19 cellular contexts compared by ENCODE assay signal in genomic region chr11:102026217-102026616, GRCh38. TPM values are rescaled to one million over a fixed set of nuclear protein-coding genes. Genes with fewer than 3 reads are reported as not detected.
A peak's percentile ranks its signal among the peaks of the same experiment; 100 is the strongest.
DNase-seq lines count a peak whose midpoint lies in the region; ATAC-seq, FAIRE-seq and TF ChIP-seq lines count a peak whose summit lies in the region.
"Had no signal": no experiment of that assay in that cellular context is flagged by ENCODE, and none has a peak within 500 bp of the region (broad histone marks: within the 10 kb centered on the region; RNA-seq: fewer than 3 reads in every experiment).

No MANE protein-coding gene starts in this region.

- peaks cover 5% of the 10 kb centered on the region; the same call in 1 of the 2 replicates for H3K27me3 ChIP-seq in SK-N-SH (ENCODE audit: insufficient read depth)
- H3K27me3 ChIP-seq in keratinocyte (ENCODE audit: control insufficient read depth, extremely low read depth, insufficient read depth, low read length), result no peaks in the 10 kb centered on the region
- H3K27me3 ChIP-seq: BLaER1 treated with 17β-estradiol and CSF1 and Interleukin-3, amounts not matched to agents 10 nM and 100 nM; MG63 had no signal

- TF ChIP-seq EP300 in SK-N-SH (IDR thresholded peaks at IDR 0.05; ENCODE audit: borderline replicate concordance in 1 of 2, low read depth in 1 of 2, low read length in 1 of 2), result no peak

- DNase-seq in SK-N-SH (no peak), keratinocyte (ENCODE audit: low read depth, low spot score) (no peak), mucosa of descending colon (no peak), midbrain (lab: John Stamatoyannopoulos, UW) (no peak), HuH-7.5 (ENCODE audit: low spot score) (no peak)
- DNase-seq: DND-41, MG63, NCI-H1092 treated with DMSO at 0.1 percent for 48 hours, NCI-H2081 treated with DMSO at 0.1 percent for 48 hours, NCI-H2227 treated with DMSO at 0.1 percent for 48 hours, NCI-H524 had no signal

- H4K20me1 ChIP-seq in SK-N-SH (ENCODE audit: insufficient read depth) (no peaks in the 10 kb centered on the region), keratinocyte (ENCODE audit: control insufficient read depth, extremely low read depth, insufficient read depth, low read length) (no peaks in the 10 kb centered on the region)
- H4K20me1 ChIP-seq: BLaER1 treated with 17β-estradiol and CSF1 and Interleukin-3, amounts not matched to agents 10 nM and 100 nM had no signal

- CTCF ChIA-PET in SK-N-SH (lab: Yijun Ruan, JAX), result interaction anchor here (0.7 to 2.5 kb wide), 4 partner anchors 18 to 166 kb away, joined by 3 to 16 read pairs (median 6); no protein-coding TSS in a partner anchor

- no peak for TF ChIP-seq RAD21 in SK-N-SH (IDR thresholded peaks at IDR 0.05; ENCODE audit: low read length)

- H3K9ac ChIP-seq in SK-N-SH, result no peak overlapping the region
- H3K9ac ChIP-seq in keratinocyte (ENCODE audit: control insufficient read depth, extremely low read depth, insufficient read depth, low read length), result no peak overlapping the region
- H3K9ac ChIP-seq: BLaER1 treated with 17β-estradiol and CSF1 and Interleukin-3, amounts not matched to agents 10 nM and 100 nM had no signal

- no peaks in the 10 kb centered on the region for H3F3A ChIP-seq in SK-N-SH (replicated peaks; ENCODE audit: insufficient read depth)

- 0 out of 2 replicates have a peak overlapping the region, but pooled peaks have one; percentile 26 for H2AFZ ChIP-seq in SK-N-SH (ENCODE audit: low read depth)
- peak overlapping the region; percentile 47 for H2AFZ ChIP-seq in keratinocyte (ENCODE audit: control insufficient read depth, low read length)

- H3K4me3 ChIP-seq in SK-N-SH (ENCODE audit: low read depth in 2 of 2, low read length in 1 of 2) (no peak overlapping the region), keratinocyte (ENCODE audit: control insufficient read depth in 2 of 3, extremely low read depth in 1 of 3, insufficient read depth in 2 of 3, low read depth in 1 of 3, low read length in 3 of 3) (no peak overlapping the region), mucosa of descending colon (no peak overlapping the region)
- H3K4me3 ChIP-seq: BLaER1 treated with 17β-estradiol and CSF1 and Interleukin-3, amounts not matched to agents 10 nM and 100 nM; MG63 had no signal

- intact Hi-C loops in mucosa of descending colon (cut with DNase I, micrococcal nuclease), result no loop called here

- no peaks in the 10 kb centered on the region for H3K9me2 ChIP-seq in SK-N-SH

- TF ChIP-seq CTCF in SK-N-SH (IDR thresholded peaks at IDR 0.05), result no peak
- no peak for TF ChIP-seq CTCF in keratinocyte (optimal IDR thresholded peaks at IDR 0.05 in 1 of 3, IDR thresholded peaks at IDR 0.05 in 1 of 3, conservative IDR thresholded peaks at IDR 0.05 in 1 of 3; ENCODE audit: extremely low read depth in 1 of 3, insufficient read depth in 2 of 3, low read length in 3 of 3)
- TF ChIP-seq CTCF in mucosa of descending colon (IDR thresholded peaks at IDR 0.05), result no peak

- POLR2A ChIA-PET in SK-N-SH (lab: Yijun Ruan, JAX), result no interaction called here

- H3K4me2 ChIP-seq in SK-N-SH (no peak overlapping the region), keratinocyte (ENCODE audit: control insufficient read depth, extremely low read depth, insufficient read depth, low read depth, low read length) (no peak overlapping the region)
- H3K4me2 ChIP-seq: BLaER1 treated with 17β-estradiol and CSF1 and Interleukin-3, amounts not matched to agents 10 nM and 100 nM had no signal

- no peaks in the 10 kb centered on the region for H3K9me1 ChIP-seq in keratinocyte (ENCODE audit: control insufficient read depth, extremely low read depth, insufficient read depth, low read length)

- 29% methylated on average over 4 of the region's 4 CpGs for WGBS in SK-N-SH (ENCODE audit: low lambda C conversion rate)

- no peak for FAIRE-seq in keratinocyte (lab: Jason Lieb, UNC)
- FAIRE-seq: G401.6 had no signal

- H3K27ac ChIP-seq in SK-N-SH (ENCODE audit: low read depth in 2 of 2, low read length in 1 of 2), result no peak overlapping the region
- H3K27ac ChIP-seq in keratinocyte (ENCODE audit: control insufficient read depth, insufficient read depth, low read length), result no peak overlapping the region
- H3K27ac ChIP-seq: BLaER1 treated with 17β-estradiol and CSF1 and Interleukin-3, amounts not matched to agents 10 nM and 100 nM had no signal

- dilution Hi-C loops in keratinocyte (cut with MboI; ENCODE audit: extremely low pct_ligation_motif_present, low sequenced_read_pairs), result no loop called here

- H3K79me2 ChIP-seq in SK-N-SH (ENCODE audit: insufficient read depth) (no peaks in the 10 kb centered on the region), keratinocyte (ENCODE audit: control insufficient read depth, insufficient read depth, low read length) (no peaks in the 10 kb centered on the region)

- no peaks in the 10 kb centered on the region for H3K36me3 ChIP-seq in SK-N-SH (replicated peaks in 1 of 2; ENCODE audit: control insufficient read depth in 1 of 2, insufficient read depth in 2 of 2, low read length in 1 of 2)
- no peaks in the 10 kb centered on the region for H3K36me3 ChIP-seq in keratinocyte (ENCODE audit: control insufficient read depth in 2 of 2, extremely low read depth in 1 of 2, insufficient read depth in 2 of 2, low read length in 2 of 2)
- H3K36me3 ChIP-seq in mucosa of descending colon (ENCODE audit: low read depth), result no peaks in the 10 kb centered on the region
- H3K36me3 ChIP-seq: BLaER1 treated with 17β-estradiol and CSF1 and Interleukin-3, amounts not matched to agents 10 nM and 100 nM; MG63 had no signal

- H3K4me1 ChIP-seq in SK-N-SH (ENCODE audit: control insufficient read depth in 1 of 2, insufficient read depth in 2 of 2, low read depth in 1 of 2, low read length in 1 of 2) (no peaks in the 10 kb centered on the region), keratinocyte (ENCODE audit: control insufficient read depth, extremely low read depth, insufficient read depth, low read length) (no peaks in the 10 kb centered on the region), mucosa of descending colon (ENCODE audit: low read depth) (peaks cover 10% of the 10 kb centered on the region)
- H3K4me1 ChIP-seq: BLaER1 treated with 17β-estradiol and CSF1 and Interleukin-3, amounts not matched to agents 10 nM and 100 nM had no signal

- ATAC-seq in SK-N-SH treated with all-trans-retinoic acid at 6 μM for 48 hours (no peak; the same call in 1 of the 3 replicates), mucosa of descending colon (peak; percentile 85), HG02884 (IDR thresholded peaks at IDR 0.05; ENCODE audit: unreplicated experiment) (no peak), HG02759 (IDR thresholded peaks at IDR 0.05; ENCODE audit: unreplicated experiment) (no peak)
- ATAC-seq: HCT116, Panc1, Right ventricle myocardium inferior had no signal

- H3K9me3 ChIP-seq in SK-N-SH (no peaks in the 10 kb centered on the region), keratinocyte (ENCODE audit: control insufficient read depth, low read depth, low read length) (no peaks in the 10 kb centered on the region), mucosa of descending colon (no peaks in the 10 kb centered on the region)
- H3K9me3 ChIP-seq: BLaER1 treated with 17β-estradiol and CSF1 and Interleukin-3, amounts not matched to agents 10 nM and 100 nM; MG63 had no signal

TF ChIP-seq in SK-N-SH, 30 proteins besides CTCF, POLR2A, EP300 and RAD21:
- TF ChIP-seq ZBTB33 (IDR thresholded peaks at IDR 0.05; ENCODE audit: borderline replicate concordance, low read depth) (no peak), TCF12 (IDR thresholded peaks at IDR 0.05) (no peak)
TF ChIP-seq in SK-N-SH: peak in this region for 0.

TF ChIP-seq in SK-N-SH treated with all-trans-retinoic acid at 6 μM for 48 hours, 23 proteins besides CTCF, POLR2A, EP300 and RAD21:
- TF ChIP-seq ESRRG (CRISPR knock-in tag; IDR thresholded peaks at IDR 0.05), result no peak
- TF ChIP-seq POU6F1 (CRISPR knock-in tag; IDR thresholded peaks at IDR 0.05; ENCODE audit: borderline replicate concordance, low read depth), result no peak
- TF ChIP-seq PPARA (CRISPR knock-in tag; IDR thresholded peaks at IDR 0.05; ENCODE audit: borderline replicate concordance), result no peak
- TF ChIP-seq ISL1 (CRISPR knock-in tag; IDR thresholded peaks at IDR 0.05), result no peak
- TF ChIP-seq ZNF8 (CRISPR knock-in tag; IDR thresholded peaks at IDR 0.05), result no peak
- TF ChIP-seq ZC3H10 (CRISPR knock-in tag; IDR thresholded peaks at IDR 0.05), result no peak

RNA-seq across cellular contexts. Expression of gene CFAP300, which starts 21.0 kb away (rescaled TPM):
- 1.5 and 2.5 TPM in 2 replicates for polyA plus RNA-seq in SK-N-SH (2012; rRNA removed)
- polyA plus RNA-seq in SK-N-SH (2012; cell fraction: cytosol; rRNA removed), result 2.5 and 3.5 TPM in 2 replicates
- polyA plus RNA-seq in SK-N-SH (2012; cell fraction: nucleus; rRNA removed), result 1.7 TPM in 2 replicates
- polyA plus RNA-seq in keratinocyte, result 2.1 to 2.6 TPM (median 2.2 TPM) in 3 replicates
- 1.2 TPM for polyA plus RNA-seq in keratinocyte (2011; ENCODE audit: low read depth)
- 1.6 and 3.5 TPM in 2 replicates for polyA plus RNA-seq in keratinocyte (2011; cell fraction: cytosol; rRNA removed)
- 1.5 and 3.3 TPM in 2 replicates for polyA plus RNA-seq in keratinocyte (2011; cell fraction: nucleus; rRNA removed)
- polyA plus RNA-seq in keratinocyte (2012; ENCODE audit: low replicate concordance), result 1.8 and 2.2 TPM in 2 replicates
- polyA minus RNA-seq in keratinocyte, result 0.61 TPM in 1 of 3 replicates, not detected in the others
- polyA minus RNA-seq in keratinocyte (2011; cell fraction: cytosol; rRNA and poly(A)+ RNA removed), result not detected
- 0.21 TPM in 1 of 2 replicates, not detected in the other for polyA minus RNA-seq in keratinocyte (2011; cell fraction: nucleus; rRNA and poly(A)+ RNA removed)
- total RNA-seq in mucosa of descending colon, result 1 to 10 TPM in 1 of 3 donors, under 1 TPM in 1, not detected in 1; 0.51 to 2.0 TPM
